Comparison of ENCODE assay signal across 8 cellular contexts in the genomic region with DNA sequence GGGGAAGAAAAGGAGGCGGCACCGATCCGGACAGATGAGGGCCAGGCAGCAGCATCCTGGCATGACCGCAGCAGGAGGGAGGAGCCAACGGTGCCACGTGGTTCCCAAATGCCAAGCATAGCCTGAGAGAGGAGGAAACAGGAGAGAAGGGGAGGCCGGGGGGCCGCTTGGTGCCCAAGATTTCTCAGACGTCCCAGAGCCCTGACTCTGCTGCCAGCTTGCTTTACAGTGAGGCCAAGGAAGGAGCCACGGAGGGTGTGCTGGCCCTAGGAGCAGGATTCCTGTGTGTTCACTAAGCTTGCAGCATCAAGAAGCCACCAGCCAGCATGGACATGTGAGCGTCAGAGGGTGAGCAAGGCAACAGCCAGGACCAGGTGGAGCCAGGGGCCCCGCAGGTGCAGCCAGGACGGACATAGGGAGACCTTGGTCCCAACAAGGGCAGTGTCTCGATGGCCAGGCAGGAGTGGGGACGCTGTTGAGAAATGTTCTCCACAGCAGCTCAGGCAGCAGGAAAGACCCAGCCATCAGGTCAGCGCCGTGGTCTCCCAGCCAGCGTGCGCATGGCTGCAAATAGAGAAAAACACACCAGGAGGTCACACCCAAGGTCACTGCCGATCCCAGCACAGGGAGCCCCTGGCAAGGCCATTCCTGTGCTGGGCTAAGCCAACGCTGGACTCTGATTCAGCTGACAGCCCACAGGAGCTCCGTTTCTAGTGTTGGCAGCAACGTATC.
DNase-seq lines count a peak whose midpoint lies in the region; ATAC-seq and TF ChIP-seq lines count a peak whose summit lies in the region.

No MANE protein-coding gene starts in this region.

- TF ChIP-seq CTCF in Panc1 (IDR thresholded peaks at IDR 0.05), result no peak
- TF ChIP-seq CTCF in CD14-positive monocyte (IDR thresholded peaks at IDR 0.05), result no peak

- peaks cover 0 to 3% of the 10 kb centered on the region in 2 donors for H3K36me3 Mint-ChIP-seq in CD4-positive, alpha-beta memory T cell
- peaks cover 12% of the 10 kb centered on the region for H3K36me3 Mint-ChIP-seq in effector memory CD8-positive, alpha-beta T cell (ENCODE audit: insufficient read depth)
- peaks cover 0 to 4% of the 10 kb centered on the region in 2 donors for H3K36me3 Mint-ChIP-seq in CD14-positive monocyte

- peaks cover 0 to 11% (median 4%) of the 10 kb centered on the region in 8 donors for H3K9me3 Mint-ChIP-seq in CD4-positive, alpha-beta memory T cell
- H3K9me3 Mint-ChIP-seq in effector memory CD8-positive, alpha-beta T cell, result peaks cover 6 to 7% of the 10 kb centered on the region in 2 donors
- peaks cover 12 to 31% (median 23%) of the 10 kb centered on the region in 7 donors for H3K9me3 Mint-ChIP-seq in CD14-positive monocyte

- CTCF ChIA-PET in CD4-positive, alpha-beta memory T cell (lab: Charles Lee; ENCODE audit: partially characterized antibody), result interaction anchor here (1.3 to 2.9 kb wide), 2 partner anchors 58 to 145 kb away, joined by 3 to 17 read pairs; no protein-coding TSS in a partner anchor
- CTCF ChIA-PET in Panc1 (lab: Charles Lee), result no interaction called here

- POLR2A ChIA-PET in CD4-positive, alpha-beta memory T cell (lab: Charles Lee; ENCODE audit: partially characterized antibody), result interaction anchor here (1.1 to 2.6 kb wide), 5 partner anchors 58 to 315 kb away, joined by 3 to 42 read pairs (median 4); partner anchors contain the start of gene FAM120B
- POLR2A ChIA-PET in Panc1 (lab: Charles Lee), result no interaction called here

- peak overlapping the region in 5 of 7 donors; percentile 70 to 92 (median 85) for H3K27ac Mint-ChIP-seq in CD4-positive, alpha-beta memory T cell
- peak overlapping the region; percentile 87 to 94 for H3K27ac Mint-ChIP-seq in effector memory CD8-positive, alpha-beta T cell
- H3K27ac Mint-ChIP-seq in CD14-positive monocyte, result no peak overlapping the region

- in situ Hi-C loops in Panc1 (cut with HindIII; ENCODE audit: low pct_unique_long_range_greater_than_20kb, low sequenced_read_pairs), result no loop called here

- no peak for DNase-seq in CD4-positive, alpha-beta memory T cell
- DNase-seq in Panc1 (ENCODE audit: low read depth, low spot score), result no peak
- no peak for DNase-seq in effector memory CD8-positive, alpha-beta T cell
- DNase-seq in pons (ENCODE audit: low spot score), result peak; percentile 47
- no peak for DNase-seq in DMS79 treated with DMSO at 0.1 percent for 48 hours (lab: John Stamatoyannopoulos, UW)
- DNase-seq in CD14-positive monocyte (ENCODE audit: low spot score), result no peak

- H3K4me3 ChIP-seq in CD4-positive, alpha-beta memory T cell (ENCODE audit: low read length in 2 of 2), result no peak overlapping the region
- no peak overlapping the region for H3K4me3 ChIP-seq in Panc1 (ENCODE audit: low read depth in 2 of 2, low read length in 2 of 2)

- no peak overlapping the region for H3K27ac ChIP-seq in CD4-positive, alpha-beta memory T cell (ENCODE audit: low read depth, low read length)
- H3K27ac ChIP-seq in Panc1 (ENCODE audit: low read length), result no peak overlapping the region

- peaks cover 21 to 55% (median 34%) of the 10 kb centered on the region in 4 donors for H3K4me1 Mint-ChIP-seq in CD4-positive, alpha-beta memory T cell
- peaks cover 55 to 59% of the 10 kb centered on the region in 2 donors for H3K4me1 Mint-ChIP-seq in effector memory CD8-positive, alpha-beta T cell (ENCODE audit: low read depth in 2 of 2)
- H3K4me1 Mint-ChIP-seq in CD14-positive monocyte, result peaks cover 29% of the 10 kb centered on the region

- no peaks in the 10 kb centered on the region for H3K27me3 ChIP-seq in CD4-positive, alpha-beta memory T cell (ENCODE audit: insufficient read depth, low read length)
- H3K27me3 ChIP-seq in Panc1 (ENCODE audit: control insufficient read depth, insufficient read depth, low read length), result no peaks in the 10 kb centered on the region

- H3K4me3 Mint-ChIP-seq in CD4-positive, alpha-beta memory T cell, result peak overlapping the region in 7 of 8 donors; percentile 70 to 89 (median 83)
- H3K4me3 Mint-ChIP-seq in effector memory CD8-positive, alpha-beta T cell, result peak overlapping the region; percentile 85 to 87
- peak overlapping the region in 1 of 2 donors; percentile 72 for H3K4me3 Mint-ChIP-seq in CD14-positive monocyte

- ATAC-seq in Panc1, result peak; percentile 68
- ATAC-seq in effector memory CD8-positive, alpha-beta T cell (replicated peaks), result no peak
- ATAC-seq in HG02610 (IDR thresholded peaks at IDR 0.05; ENCODE audit: unreplicated experiment), result no peak
- no peak for ATAC-seq in GM19035 (IDR thresholded peaks at IDR 0.05; ENCODE audit: unreplicated experiment)

- no peaks in the 10 kb centered on the region for H3K36me3 ChIP-seq in CD4-positive, alpha-beta memory T cell (ENCODE audit: insufficient read depth, low read length)
- H3K36me3 ChIP-seq in Panc1 (ENCODE audit: control insufficient read depth, insufficient read depth, low read length), result no peaks in the 10 kb centered on the region

- no TSS peak for BruUV-seq in Panc1 (replicated peaks; lab: Mats Ljungman, UMichigan)

- peaks cover 29% of the 10 kb centered on the region for H3K4me1 ChIP-seq in CD4-positive, alpha-beta memory T cell (ENCODE audit: insufficient read depth, low read length)
- peaks cover 4% of the 10 kb centered on the region; the same call in 1 of the 2 replicates for H3K4me1 ChIP-seq in Panc1 (ENCODE audit: control insufficient read depth, insufficient read depth, low read length)

- no peaks in the 10 kb centered on the region for H3K9me3 ChIP-seq in CD4-positive, alpha-beta memory T cell (ENCODE audit: control insufficient read depth in 1 of 2, low read length in 2 of 2)
- H3K9me3 ChIP-seq in Panc1 (ENCODE audit: control insufficient read depth, insufficient read depth, low read depth, low read length), result no peaks in the 10 kb centered on the region

- H3K27me3 Mint-ChIP-seq in CD4-positive, alpha-beta memory T cell, result peaks cover 5 to 7% of the 10 kb centered on the region in 2 donors
- H3K27me3 Mint-ChIP-seq in effector memory CD8-positive, alpha-beta T cell, result peaks cover 0 to 21% of the 10 kb centered on the region in 2 donors
- H3K27me3 Mint-ChIP-seq in CD14-positive monocyte (ENCODE audit: low read depth in 3 of 3), result peaks cover 36 to 55% (median 45%) of the 10 kb centered on the region in 3 donors

- intact Hi-C loops in CD4-positive, alpha-beta memory T cell (cut with micrococcal nuclease), result loop anchor here (5.0 kb wide), 1 partner anchor 145 kb away; the partner anchor contains the start of gene DLL1
- intact Hi-C loops in Panc1 (cut with micrococcal nuclease; ENCODE audit: unreplicated experiment) (no loop called here), CD14-positive monocyte (cut with micrococcal nuclease) (no loop called here)

Comparison
In these comparisons a context has a peak if more than half of its experiments do, and no peak if none do; other contexts are left out.
1. H3K27ac Mint-ChIP-seq: peak in CD4-positive, alpha-beta memory T cell (5 of 7) and effector memory CD8-positive, alpha-beta T cell (2 of 2); none in CD14-positive monocyte (0 of 7).